Comparison of ENCODE assay signal across 25 cellular contexts in genomic region chr6:25537349-25538018, GRCh38.
DNase-seq lines count a peak whose midpoint lies in the region; ATAC-seq and TF ChIP-seq lines count a peak whose summit lies in the region.
"Had no signal": no experiment of that assay in that cellular context is flagged by ENCODE, and none has a peak within 500 bp of the region (broad histone marks: within the 10 kb centered on the region; RNA-seq: fewer than 3 reads in every experiment).

No MANE protein-coding gene starts in this region.

- no peaks in the 10 kb centered on the region for H3K27me3 ChIP-seq in tibial nerve
- H3K27me3 ChIP-seq: cardiac muscle cell had no signal

- no peak for TF ChIP-seq POLR2A in tibial nerve (IDR thresholded peaks at IDR 0.05)

- H3K4me1 ChIP-seq in tibial nerve, result no peaks in the 10 kb centered on the region

- H3K4me3 ChIP-seq in fibroblast of pulmonary artery (replicated peaks; ENCODE audit: low read depth, low read length) (no peak overlapping the region), tibial nerve (no peak overlapping the region)
- H3K4me3 ChIP-seq: cardiac muscle cell, SK-N-MC had no signal

- peaks cover 17% of the 10 kb centered on the region for H3K36me3 Mint-ChIP-seq in nephron progenitor cell (ENCODE audit: low read depth)
- H3K36me3 Mint-ChIP-seq: stimulated activated effector memory CD8-positive, alpha-beta T cell treated with anti-CD3 and anti-CD28 coated beads, Interleukin-12 subunit alpha, Interleukin-12 subunit beta, amount 100 ng/mL, for 72 hours had no signal

- peaks cover 0 to 15% (median 0%) of the 10 kb centered on the region in 3 donors for H3K36me3 ChIP-seq in tibial nerve

- peaks cover 4% of the 10 kb centered on the region for H3K4me1 Mint-ChIP-seq in nephron progenitor cell
- H3K4me1 Mint-ChIP-seq: CD4-positive, alpha-beta memory T cell; stimulated activated effector memory CD8-positive, alpha-beta T cell treated with anti-CD3 and anti-CD28 coated beads, Interleukin-12 subunit alpha, Interleukin-12 subunit beta, amount 100 ng/mL, for 72 hours had no signal

- 71 to 78% methylated on average over 8 of the region's 8 CpGs for WGBS in tibial nerve, 2 donors

- H3K9me3 ChIP-seq in tibial nerve, result no peaks in the 10 kb centered on the region

- ATAC-seq in GM18498 (IDR thresholded peaks at IDR 0.05; ENCODE audit: unreplicated experiment) (no peak), GM21576 (IDR thresholded peaks at IDR 0.05; ENCODE audit: unreplicated experiment) (no peak)
- ATAC-seq: stimulated activated effector memory CD8-positive, alpha-beta T cell treated with anti-CD3 and anti-CD28 coated beads, Interleukin-12 subunit alpha, Interleukin-12 subunit beta, amount 100 ng/mL, for 72 hours had no signal

- H3K27ac Mint-ChIP-seq in nephron progenitor cell, result peak overlapping the region; percentile 13
- H3K27ac Mint-ChIP-seq: CD4-positive, alpha-beta memory T cell; immature natural killer cell; stimulated activated effector memory CD8-positive, alpha-beta T cell treated with anti-CD3 and anti-CD28 coated beads, Interleukin-12 subunit alpha, Interleukin-12 subunit beta, amount 100 ng/mL, for 72 hours had no signal

- H3K27ac ChIP-seq in tibial nerve, result no peak overlapping the region
- H3K27ac ChIP-seq: cardiac muscle cell, epithelial cell of prostate, SK-N-MC had no signal

- H3K9me3 Mint-ChIP-seq in nephron progenitor cell, result peaks cover 8% of the 10 kb centered on the region
- H3K9me3 Mint-ChIP-seq: CD4-positive, alpha-beta memory T cell; stimulated activated effector memory CD8-positive, alpha-beta T cell treated with anti-CD3 and anti-CD28 coated beads, Interleukin-12 subunit alpha, Interleukin-12 subunit beta, amount 100 ng/mL, for 72 hours had no signal

- peak; percentile 12 for DNase-seq in CD1c-positive myeloid dendritic cell (ENCODE audit: extremely low spot score)
- peak; percentile 82 for DNase-seq in OCI-M1 (lab: John Stamatoyannopoulos, UW)
- DNase-seq in fibroblast of pulmonary artery (ENCODE audit: low read depth), result peak; percentile 43
- no peak for DNase-seq in nephron progenitor cell
- no peak for DNase-seq in DMS79 treated with DMSO at 0.1 percent for 48 hours (lab: John Stamatoyannopoulos, UW)
- DNase-seq in tibial nerve (ENCODE audit: low spot score in 2 of 2), result no peak
- DNase-seq: activated CD4-positive, alpha-beta T cell treated with anti-CD3 and anti-CD28 coated beads for 48 hours; CD4-positive, alpha-beta memory T cell; dermis blood vessel endothelial cell; DMS53; glutamatergic neuron; GOT3; immature natural killer cell; MM.1S; NCI-H2081; NCI-H510A treated with DMSO at 0.1 percent for 48 hours; stimulated activated CD4-positive, alpha-beta T cell treated with anti-CD3 and anti-CD28 coated beads, Interleukin-15, amount 100 ng/mL, for 24 hours; T1000; trophoblast cell had no signal

- TF ChIP-seq EP300 in tibial nerve (IDR thresholded peaks at IDR 0.05), result no peak

- no peaks in the 10 kb centered on the region for H3K27me3 Mint-ChIP-seq in nephron progenitor cell (ENCODE audit: low read depth, poor library complexity)
- H3K27me3 Mint-ChIP-seq: CD4-positive, alpha-beta memory T cell had no signal

- TF ChIP-seq CTCF in fibroblast of pulmonary artery (IDR thresholded peaks at IDR 0.05; ENCODE audit: low read length, missing control alignments) (no peak), nephron progenitor cell (IDR thresholded peaks at IDR 0.05) (no peak), tibial nerve (IDR thresholded peaks at IDR 0.05) (no peak)

- H3K4me3 Mint-ChIP-seq in nephron progenitor cell, result no peak overlapping the region
- H3K4me3 Mint-ChIP-seq: CD4-positive, alpha-beta memory T cell; stimulated activated effector memory CD8-positive, alpha-beta T cell treated with anti-CD3 and anti-CD28 coated beads, Interleukin-12 subunit alpha, Interleukin-12 subunit beta, amount 100 ng/mL, for 72 hours had no signal

Comparison
In these comparisons a context has a peak if more than half of its experiments do, and no peak if none do; other contexts are left out.
1. DNase-seq: peak in CD1c-positive myeloid dendritic cell (single experiment), OCI-M1 (single experiment) and fibroblast of pulmonary artery (single experiment); none in nephron progenitor cell (single experiment), DMS79 treated with DMSO at 0.1 percent for 48 hours (single experiment) and tibial nerve (0 of 2).